Comparison of ENCODE assay signal across 19 cellular contexts in the genomic region with DNA sequence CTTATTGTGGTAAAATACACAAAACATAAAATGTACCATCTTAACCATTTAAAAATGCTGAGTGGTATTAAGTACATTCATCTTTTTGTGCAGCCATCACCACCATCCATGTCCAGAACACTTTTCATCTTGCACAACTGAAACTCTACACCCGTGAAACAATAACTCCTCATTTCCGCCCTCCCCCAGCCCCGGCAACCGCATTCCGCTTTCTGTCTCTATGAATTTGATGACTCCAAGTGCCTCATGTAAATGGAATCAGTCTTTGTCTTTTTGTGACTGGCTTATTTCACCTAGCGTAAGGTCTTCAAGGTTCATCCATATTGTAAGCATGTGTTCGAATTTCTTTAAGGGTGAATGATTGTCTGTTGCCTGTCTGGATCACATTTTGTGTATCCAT.
A peak's percentile ranks its signal among the peaks of the same experiment; 100 is the strongest.
DNase-seq lines count a peak whose midpoint lies in the region; ATAC-seq and TF ChIP-seq lines count a peak whose summit lies in the region.
"Had no signal": no experiment of that assay in that cellular context is flagged by ENCODE, and none has a peak within 500 bp of the region (broad histone marks: within the 10 kb centered on the region; RNA-seq: fewer than 3 reads in every experiment).

No MANE protein-coding gene starts in this region.

- TF ChIP-seq CTCF in GM10248 (IDR thresholded peaks at IDR 0.05; ENCODE audit: control extremely low read depth, extremely low read depth, low read depth, missing control alignments) = no peak

- peak overlapping the region; percentile 2 for H3K27ac Mint-ChIP-seq in stimulated activated naive CD8-positive, alpha-beta T cell treated with anti-CD3 and anti-CD28 coated beads, Interleukin-15, Interleukin-2, amounts not matched to agents 100 ng/mL and 50 ng/mL, for 24 hours
- no peak overlapping the region for H3K27ac Mint-ChIP-seq in activated naive CD8-positive, alpha-beta T cell treated with anti-CD3 and anti-CD28 coated beads, Interleukin-2, amount 50 U/mL, for 24 hours
- H3K27ac Mint-ChIP-seq: CD8-positive, alpha-beta T cell had no signal

- no peaks in the 10 kb centered on the region for H3K9me3 Mint-ChIP-seq in stimulated activated naive CD8-positive, alpha-beta T cell treated with anti-CD3 and anti-CD28 coated beads, Interleukin-15, Interleukin-2, amounts not matched to agents 100 ng/mL and 50 ng/mL, for 24 hours
- H3K9me3 Mint-ChIP-seq in activated naive CD8-positive, alpha-beta T cell treated with anti-CD3 and anti-CD28 coated beads, Interleukin-2, amount 50 U/mL, for 24 hours = no peaks in the 10 kb centered on the region
- H3K9me3 Mint-ChIP-seq: CD8-positive, alpha-beta T cell had no signal

- no peaks in the 10 kb centered on the region for H3K9me3 ChIP-seq in adipocyte (ENCODE audit: control insufficient read depth, low read length)
- H3K9me3 ChIP-seq: BLaER1 had no signal

- POLR2A ChIA-PET in GM10248 (lab: Yijun Ruan, JAX) = no interaction called here

- no peak for DNase-seq in stimulated activated naive CD8-positive, alpha-beta T cell treated with anti-CD3 and anti-CD28 coated beads, Interleukin-15, Interleukin-2, amounts not matched to agents 100 U/mL and 50 U/mL, for 24 hours
- peak; percentile 81 for DNase-seq in adipocyte (ENCODE audit: low read depth)
- DNase-seq in fibroblast of peridontal ligament (ENCODE audit: extremely low read depth) = peak; percentile 14
- no peak for DNase-seq in GM10248 (ENCODE audit: extremely low spot score)
- no peak for DNase-seq in activated naive CD8-positive, alpha-beta T cell treated with anti-CD3 and anti-CD28 coated beads, Interleukin-2, amount 50 U/mL, for 24 hours
- DNase-seq: 8988T; CD8-positive, alpha-beta T cell; DMS79; GF-D8; GOT3; Kasumi-1; NCI-H1105 treated with DMSO at 0.1 percent for 48 hours; NCI-H1694 treated with DMSO at 0.1 percent for 48 hours; NCI-H774 had no signal

- H3K36me3 ChIP-seq in adipocyte (ENCODE audit: control insufficient read depth, insufficient read depth, low read length, severe bottlenecking) = peaks cover 72% of the 10 kb centered on the region

- H3K36me3 Mint-ChIP-seq in stimulated activated naive CD8-positive, alpha-beta T cell treated with anti-CD3 and anti-CD28 coated beads, Interleukin-15, Interleukin-2, amounts not matched to agents 100 ng/mL and 50 ng/mL, for 24 hours (ENCODE audit: low read depth) = peaks cover 41% of the 10 kb centered on the region
- H3K36me3 Mint-ChIP-seq in activated naive CD8-positive, alpha-beta T cell treated with anti-CD3 and anti-CD28 coated beads, Interleukin-2, amount 50 U/mL, for 24 hours (ENCODE audit: low read depth) = peaks cover 25% of the 10 kb centered on the region

- no peak overlapping the region for H3K4me3 ChIP-seq in adipocyte (ENCODE audit: low read length)
- H3K4me3 ChIP-seq: BLaER1 had no signal

- H3K4me1 ChIP-seq in adipocyte (ENCODE audit: control insufficient read depth, insufficient read depth, low read length) = no peaks in the 10 kb centered on the region

- H3K9ac ChIP-seq in adipocyte (ENCODE audit: low read length) = no peak overlapping the region
- H3K9ac ChIP-seq: BLaER1 had no signal

- CTCF ChIA-PET in GM10248 (lab: Yijun Ruan, JAX) = interaction anchor here (1.4 kb wide), 1 partner anchor 210 kb away, joined by 4 read pairs; no protein-coding TSS in a partner anchor

- no peaks in the 10 kb centered on the region for H3K4me1 Mint-ChIP-seq in stimulated activated naive CD8-positive, alpha-beta T cell treated with anti-CD3 and anti-CD28 coated beads, Interleukin-15, Interleukin-2, amounts not matched to agents 100 ng/mL and 50 ng/mL, for 24 hours (ENCODE audit: low read depth)
- no peaks in the 10 kb centered on the region for H3K4me1 Mint-ChIP-seq in activated naive CD8-positive, alpha-beta T cell treated with anti-CD3 and anti-CD28 coated beads, Interleukin-2, amount 50 U/mL, for 24 hours

- ATAC-seq in stimulated activated naive CD8-positive, alpha-beta T cell treated with anti-CD3 and anti-CD28 coated beads, Interleukin-15, Interleukin-2, amounts not matched to agents 100 U/mL and 50 U/mL, for 24 hours = no peak
- no peak for ATAC-seq in activated naive CD8-positive, alpha-beta T cell treated with anti-CD3 and anti-CD28 coated beads, Interleukin-2, amount 50 U/mL, for 24 hours
- ATAC-seq in HG03460 (IDR thresholded peaks at IDR 0.05; ENCODE audit: unreplicated experiment) (no peak), HG02938 (IDR thresholded peaks at IDR 0.05; ENCODE audit: unreplicated experiment) (no peak)
- ATAC-seq: CD8-positive, alpha-beta T cell; Panc1 had no signal

- no peak overlapping the region for H3K4me3 Mint-ChIP-seq in stimulated activated naive CD8-positive, alpha-beta T cell treated with anti-CD3 and anti-CD28 coated beads, Interleukin-15, Interleukin-2, amounts not matched to agents 100 ng/mL and 50 ng/mL, for 24 hours
- H3K4me3 Mint-ChIP-seq in activated naive CD8-positive, alpha-beta T cell treated with anti-CD3 and anti-CD28 coated beads, Interleukin-2, amount 50 U/mL, for 24 hours = no peak overlapping the region
- H3K4me3 Mint-ChIP-seq: CD8-positive, alpha-beta T cell had no signal

- no peaks in the 10 kb centered on the region for H3K27me3 ChIP-seq in adipocyte (replicated peaks; ENCODE audit: control insufficient read depth, insufficient read depth, low read length)
- H3K27me3 ChIP-seq: BLaER1 had no signal

- H3K27me3 Mint-ChIP-seq in stimulated activated naive CD8-positive, alpha-beta T cell treated with anti-CD3 and anti-CD28 coated beads, Interleukin-15, Interleukin-2, amounts not matched to agents 100 ng/mL and 50 ng/mL, for 24 hours = no peaks in the 10 kb centered on the region
- no peaks in the 10 kb centered on the region for H3K27me3 Mint-ChIP-seq in activated naive CD8-positive, alpha-beta T cell treated with anti-CD3 and anti-CD28 coated beads, Interleukin-2, amount 50 U/mL, for 24 hours

Comparison
In these comparisons a context has a peak if more than half of its experiments do, and no peak if none do; other contexts are left out.
1. DNase-seq: peak in adipocyte (single experiment) and fibroblast of peridontal ligament (single experiment); none in stimulated activated naive CD8-positive, alpha-beta T cell treated with anti-CD3 and anti-CD28 coated beads, Interleukin-15, Interleukin-2, amounts not matched to agents 100 U/mL and 50 U/mL, for 24 hours (single experiment), GM10248 (single experiment) and activated naive CD8-positive, alpha-beta T cell treated with anti-CD3 and anti-CD28 coated beads, Interleukin-2, amount 50 U/mL, for 24 hours (single experiment).